10 cellular contexts compared by ENCODE assay signal in the genomic region with DNA sequence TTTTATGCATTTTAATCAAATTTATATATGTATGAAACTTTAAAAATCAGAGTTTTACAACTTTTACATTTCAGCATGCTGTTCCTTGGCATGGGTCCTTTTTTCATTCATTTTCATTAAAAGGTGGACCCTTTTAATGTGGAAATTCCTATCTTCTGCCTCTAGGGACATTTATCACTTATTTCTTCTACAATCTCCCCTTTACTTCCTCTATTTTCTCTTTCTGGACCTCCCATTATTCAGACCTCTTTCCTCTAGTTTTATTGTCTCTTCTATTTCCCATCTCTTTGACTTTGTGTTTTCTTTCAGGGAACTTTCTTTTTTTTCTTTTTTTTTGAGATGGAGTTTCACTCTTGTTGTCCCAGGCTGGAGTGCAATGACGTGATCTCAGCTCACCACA. TPM values are rescaled to one million over a fixed set of nuclear protein-coding genes. Genes with fewer than 3 reads are reported as not detected.
DNase-seq lines count a peak whose midpoint lies in the region; ATAC-seq, FAIRE-seq and TF ChIP-seq lines count a peak whose summit lies in the region.
"Had no signal": no experiment of that assay in that cellular context is flagged by ENCODE, and none has a peak within 500 bp of the region (broad histone marks: within the 10 kb centered on the region; RNA-seq: fewer than 3 reads in every experiment).

No MANE protein-coding gene starts in this region.

- H3K27ac ChIP-seq in CD8-positive, alpha-beta T cell (ENCODE audit: low read depth, low read length), result no peak overlapping the region
- H3K27ac ChIP-seq in astrocyte (ENCODE audit: low read depth, low read length), result no peak overlapping the region

- ATAC-seq in CD8-positive, alpha-beta T cell, result no peak
- no peak for ATAC-seq in HG03342 (IDR thresholded peaks at IDR 0.05; ENCODE audit: unreplicated experiment)

- in situ Hi-C loops in G401 (cut with HindIII; ENCODE audit: low sequenced_read_pairs), result no loop called here

- H3K9ac ChIP-seq in astrocyte (ENCODE audit: low read length), result no peak overlapping the region

- H3K27me3 ChIP-seq in CD8-positive, alpha-beta T cell (ENCODE audit: insufficient read depth, low read length), result peaks cover 9% of the 10 kb centered on the region
- H3K27me3 ChIP-seq in MG63 (peaks cover 7% of the 10 kb centered on the region), astrocyte (ENCODE audit: insufficient read depth, low read length) (peaks cover 12% of the 10 kb centered on the region)

- H2AFZ ChIP-seq in astrocyte (ENCODE audit: low read depth, low read length), result peak overlapping the region; percentile 72

- CTCF ChIA-PET in CD8-positive, alpha-beta T cell (lab: Charles Lee), result no interaction called here

- no peaks in the 10 kb centered on the region for H3K36me3 ChIP-seq in CD8-positive, alpha-beta T cell (ENCODE audit: insufficient read depth, low read length)
- H3K36me3 ChIP-seq in MG63 (no peaks in the 10 kb centered on the region), astrocyte (ENCODE audit: insufficient read depth, low read length) (no peaks in the 10 kb centered on the region)

- TF ChIP-seq CTCF in CD8-positive, alpha-beta T cell (IDR thresholded peaks at IDR 0.05), result no peak
- TF ChIP-seq CTCF in astrocyte (IDR thresholded peaks at IDR 0.05; ENCODE audit: insufficient read depth, low read depth, low read length) (no peak), nephron progenitor cell (IDR thresholded peaks at IDR 0.05) (peak; percentile 15)

- no peak for FAIRE-seq in astrocyte (lab: Jason Lieb, UNC)

- H3K9me3 ChIP-seq in CD8-positive, alpha-beta T cell (ENCODE audit: low read length), result no peaks in the 10 kb centered on the region
- H3K9me3 ChIP-seq in MG63 (no peaks in the 10 kb centered on the region), astrocyte (ENCODE audit: insufficient read depth, low read depth, low read length) (no peaks in the 10 kb centered on the region)

- no peaks in the 10 kb centered on the region for H3K36me3 Mint-ChIP-seq in CD8-positive, alpha-beta T cell
- H3K36me3 Mint-ChIP-seq in astrocyte (ENCODE audit: low read depth, unreplicated experiment) (no peaks in the 10 kb centered on the region), nephron progenitor cell (ENCODE audit: low read depth) (no peaks in the 10 kb centered on the region)

- no peaks in the 10 kb centered on the region for H3K9me3 Mint-ChIP-seq in CD8-positive, alpha-beta T cell
- no peaks in the 10 kb centered on the region for H3K9me3 Mint-ChIP-seq in astrocyte (ENCODE audit: unreplicated experiment)
- H3K9me3 Mint-ChIP-seq in nephron progenitor cell, result no peaks in the 10 kb centered on the region

- H3K4me1 Mint-ChIP-seq in CD8-positive, alpha-beta T cell (ENCODE audit: low read depth), result peaks cover 9% of the 10 kb centered on the region
- H3K4me1 Mint-ChIP-seq in astrocyte (ENCODE audit: low read depth, unreplicated experiment) (peaks cover 2% of the 10 kb centered on the region), nephron progenitor cell (peaks cover 7% of the 10 kb centered on the region)

- H3K4me1 ChIP-seq in CD8-positive, alpha-beta T cell (ENCODE audit: insufficient read depth, low read length), result peaks cover 3% of the 10 kb centered on the region
- peaks cover 2% of the 10 kb centered on the region for H3K4me1 ChIP-seq in astrocyte (ENCODE audit: insufficient read depth, low read length)

- H3K4me3 Mint-ChIP-seq in CD8-positive, alpha-beta T cell, result peak overlapping the region; percentile 1
- peak overlapping the region; percentile 72 for H3K4me3 Mint-ChIP-seq in astrocyte (ENCODE audit: unreplicated experiment)
- H3K4me3 Mint-ChIP-seq in nephron progenitor cell, result peak overlapping the region; percentile 73

- POLR2A ChIA-PET in CD8-positive, alpha-beta T cell (lab: Charles Lee), result no interaction called here

- H3K27me3 Mint-ChIP-seq in CD8-positive, alpha-beta T cell (ENCODE audit: low read depth), result peaks cover 29% of the 10 kb centered on the region
- H3K27me3 Mint-ChIP-seq in astrocyte (ENCODE audit: low read depth, unreplicated experiment), result peaks cover 66% of the 10 kb centered on the region
- peaks cover 64% of the 10 kb centered on the region for H3K27me3 Mint-ChIP-seq in nephron progenitor cell (ENCODE audit: low read depth, poor library complexity)

- H3K79me2 ChIP-seq in astrocyte (ENCODE audit: insufficient read depth, low read length), result no peaks in the 10 kb centered on the region

- no peak overlapping the region for H3K4me3 ChIP-seq in CD8-positive, alpha-beta T cell (ENCODE audit: low read depth, low read length)
- H3K4me3 ChIP-seq in MG63 (peak overlapping the region; percentile 16), astrocyte (ENCODE audit: insufficient read depth, low read depth, low read length) (peak overlapping the region; percentile 26)

- H3K27ac Mint-ChIP-seq in CD8-positive, alpha-beta T cell, result no peak overlapping the region
- H3K27ac Mint-ChIP-seq in astrocyte (ENCODE audit: unreplicated experiment), result no peak overlapping the region
- no peak overlapping the region for H3K27ac Mint-ChIP-seq in nephron progenitor cell

- no peak for DNase-seq in CD8-positive, alpha-beta T cell
- no peak for DNase-seq in MG63
- no peak for DNase-seq in astrocyte (ENCODE audit: low read depth)
- DNase-seq in nephron progenitor cell, result no peak
- no peak for DNase-seq in G401 (ENCODE audit: low spot score)
- DNase-seq in activated CD8-positive, alpha-beta memory T cell treated with anti-CD3 and anti-CD28 coated beads for 24 hours, result no peak
- DNase-seq in NCI-H187 treated with DMSO at 0.1 percent for 48 hours (lab: John Stamatoyannopoulos, UW), result no peak
- DNase-seq: stimulated activated naive CD4-positive, alpha-beta T cell treated with Interleukin-2 at 50 U/mL for 16 hours had no signal

- peak overlapping the region; percentile 85 for H3K4me2 ChIP-seq in astrocyte (ENCODE audit: low read length)

- no peaks in the 10 kb centered on the region for H4K20me1 ChIP-seq in astrocyte (ENCODE audit: insufficient read depth, low read length)

- intact Hi-C loops in CD8-positive, alpha-beta T cell (cut with DNase I, micrococcal nuclease), result no loop called here

RNA-seq across cellular contexts. Expression of gene PROC, which starts 5.7 kb away (rescaled TPM):
- total RNA-seq in CD8-positive, alpha-beta T cell, result under 1 TPM in 1 of 2 experiments, not detected in 1; 0.33 TPM
- not detected in 2 replicates for total RNA-seq in MG63 (2014; rRNA removed; shearing (Covaris generic); ENCODE audit: low replicate concordance)
- total RNA-seq in astrocyte, result 1.0 and 1.5 TPM in 2 replicates
- total RNA-seq in G401 (2014; rRNA removed; shearing (Covaris generic)), result 0.37 TPM in 1 of 2 replicates, not detected in the other
- total RNA-seq: omental fat pad had no signal

RNA-seq across cellular contexts. Expression of gene MAP3K2, which starts 36.1 kb away (rescaled TPM):
- total RNA-seq in CD8-positive, alpha-beta T cell, result 100 to 1,000 TPM; 126 to 137 TPM
- 10.6 and 32.9 TPM in 2 replicates for total RNA-seq in MG63 (2014; rRNA removed; shearing (Covaris generic); ENCODE audit: low replicate concordance)
- 62.2 and 71.2 TPM in 2 replicates for total RNA-seq in astrocyte
- total RNA-seq in G401 (2014; rRNA removed; shearing (Covaris generic)), result 13.8 and 14.2 TPM in 2 replicates

Comparison
In these comparisons a context has a peak if more than half of its experiments do, and no peak if none do; other contexts are left out.
1. H3K4me3 Mint-ChIP-seq: peak in every context shown above with its lines; median percentile 73 in nephron progenitor cell; 72 in astrocyte; 1 in CD8-positive, alpha-beta T cell.